ENCODE assay signal across 15 cellular contexts in the genomic region with DNA sequence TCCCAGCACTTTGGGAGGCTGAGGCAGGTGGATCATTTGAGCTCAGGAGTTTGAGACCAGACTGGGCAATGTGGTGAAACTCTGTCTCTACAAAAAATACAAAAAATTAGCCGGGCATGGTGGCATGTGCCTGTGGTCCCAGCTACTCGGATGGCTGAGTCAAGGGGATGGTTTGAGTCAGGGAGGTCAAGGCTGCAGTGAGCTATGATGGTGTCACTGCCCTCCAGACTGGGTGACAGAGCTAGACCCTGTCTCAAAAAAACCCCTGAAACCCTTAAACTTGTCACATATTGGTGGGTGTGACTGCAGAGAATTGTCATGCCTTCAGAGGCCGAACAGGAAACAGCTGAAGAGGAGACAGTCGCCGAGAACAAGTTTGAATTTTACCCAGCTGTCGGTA.
"Had no signal": no experiment of that assay in that cellular context is flagged by ENCODE, and none has a peak within 500 bp of the region (broad histone marks: within the 10 kb centered on the region; RNA-seq: fewer than 3 reads in every experiment).

No MANE protein-coding gene starts in this region.

- ATAC-seq: activated CD8-positive, alpha-beta memory T cell treated with anti-CD3 and anti-CD28 coated beads, Interleukin-2, amount 10 ng/mL, durations not matched to agents 7 days and 5 days; gastrocnemius medialis; heart left ventricle; SK-N-SH treated with all-trans-retinoic acid at 6 μM for 48 hours had no signal

- H3K9me3 Mint-ChIP-seq: activated naive CD4-positive, alpha-beta T cell treated with anti-CD3 and anti-CD28 coated beads for 36 hours; activated T-helper 2 cell treated with anti-CD3 and anti-CD28 coated beads, Interferon-gamma antibody, Interleukin-2, Interleukin-4, amounts not matched to agents 10 μg/mL and 5 μg/mL and 100 μg/mL, durations not matched to agents 14 hours and 24 hours and 36 hours; immature natural killer cell; natural killer cell treated with Interleukin-12 subunit alpha and Interleukin-12 subunit beta and Interleukin-15 and Interleukin-18, amount 100 ng/mL, for 72 hours; type B pancreatic cell had no signal

- DNase-seq: activated CD4-positive, alpha-beta T cell treated with anti-CD3 and anti-CD28 coated beads for 4 hours; activated CD8-positive, alpha-beta memory T cell treated with anti-CD3 and anti-CD28 coated beads, Interleukin-2, amount 10 ng/mL, durations not matched to agents 7 days and 5 days; activated naive CD4-positive, alpha-beta T cell treated with anti-CD3 and anti-CD28 coated beads for 36 hours; dorsolateral prefrontal cortex; erythroblast; gastrocnemius medialis; heart left ventricle; immature natural killer cell; stimulated activated naive CD4-positive, alpha-beta T cell treated with Interleukin-2 at 50 U/mL for 16 hours; T-helper 1 cell; T1000 had no signal

- H3K36me3 Mint-ChIP-seq: activated CD8-positive, alpha-beta memory T cell treated with anti-CD3 and anti-CD28 coated beads, Interleukin-2, amount 10 ng/mL, durations not matched to agents 7 days and 5 days; natural killer cell treated with Interleukin-12 subunit alpha and Interleukin-12 subunit beta and Interleukin-15 and Interleukin-18, amount 100 ng/mL, for 72 hours had no signal

- H3K27ac Mint-ChIP-seq: activated CD8-positive, alpha-beta memory T cell treated with anti-CD3 and anti-CD28 coated beads, Interleukin-2, amount 10 ng/mL, durations not matched to agents 7 days and 5 days; activated naive CD4-positive, alpha-beta T cell treated with anti-CD3 and anti-CD28 coated beads for 36 hours; activated T-helper 2 cell treated with anti-CD3 and anti-CD28 coated beads, Interferon-gamma antibody, Interleukin-2, Interleukin-4, amounts not matched to agents 10 μg/mL and 5 μg/mL and 100 μg/mL, durations not matched to agents 14 hours and 24 hours and 36 hours; natural killer cell treated with Interleukin-12 subunit alpha and Interleukin-12 subunit beta and Interleukin-15 and Interleukin-18, amount 100 ng/mL, for 72 hours; type B pancreatic cell had no signal

- H3K4me3 Mint-ChIP-seq: activated CD8-positive, alpha-beta memory T cell treated with anti-CD3 and anti-CD28 coated beads, Interleukin-2, amount 10 ng/mL, durations not matched to agents 7 days and 5 days; activated naive CD4-positive, alpha-beta T cell treated with anti-CD3 and anti-CD28 coated beads for 36 hours; immature natural killer cell; natural killer cell treated with Interleukin-12 subunit alpha and Interleukin-12 subunit beta and Interleukin-15 and Interleukin-18, amount 100 ng/mL, for 72 hours; type B pancreatic cell had no signal

- H3K27me3 Mint-ChIP-seq: activated CD8-positive, alpha-beta memory T cell treated with anti-CD3 and anti-CD28 coated beads, Interleukin-2, amount 10 ng/mL, durations not matched to agents 7 days and 5 days; natural killer cell treated with Interleukin-12 subunit alpha and Interleukin-12 subunit beta and Interleukin-15 and Interleukin-18, amount 100 ng/mL, for 72 hours; type B pancreatic cell had no signal
